ENCODE assay signal across 9 cellular contexts in the genomic region with DNA sequence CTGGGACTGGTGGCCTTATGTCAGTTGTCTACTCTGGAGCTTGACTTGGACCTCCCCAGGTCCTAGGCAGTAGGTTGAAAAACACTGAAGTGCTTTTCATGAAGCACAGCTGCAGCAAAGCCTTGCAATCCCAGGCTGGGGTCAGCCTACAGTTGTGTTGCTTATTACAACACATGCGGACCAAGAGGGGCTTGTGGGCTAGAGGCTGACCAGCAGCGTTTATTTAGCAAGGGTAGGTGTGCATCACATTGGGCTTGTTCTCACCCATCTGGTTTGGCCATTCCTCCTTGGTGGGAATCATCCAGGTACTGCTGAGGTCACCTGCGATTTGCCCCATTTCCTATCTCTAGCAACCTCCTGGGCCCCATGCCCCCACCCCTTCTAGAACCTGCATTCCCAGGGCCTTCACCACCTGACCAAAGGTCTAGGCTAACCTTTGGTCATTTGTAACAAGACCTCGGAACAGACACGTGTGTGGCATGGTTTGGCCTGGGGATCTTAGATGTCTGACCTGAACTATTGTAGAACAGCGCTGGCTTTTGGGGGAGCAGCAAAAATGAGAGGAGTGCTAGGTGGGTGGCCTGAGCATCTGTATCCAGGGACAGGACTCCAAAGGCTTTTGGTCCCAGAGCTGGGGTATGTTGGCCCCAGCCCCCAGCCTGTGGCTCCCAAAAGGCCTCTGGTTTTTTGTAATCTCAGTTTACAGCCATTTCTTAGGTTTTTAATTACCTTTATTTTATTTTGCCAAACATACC. TPM values are rescaled to one million over a fixed set of nuclear protein-coding genes. Genes with fewer than 3 reads are reported as not detected.
DNase-seq lines count a peak whose midpoint lies in the region; ATAC-seq and TF ChIP-seq lines count a peak whose summit lies in the region.
"Had no signal": no experiment of that assay in that cellular context is flagged by ENCODE, and none has a peak within 500 bp of the region (broad histone marks: within the 10 kb centered on the region; RNA-seq: fewer than 3 reads in every experiment).

No MANE protein-coding gene starts in this region.

- DNase-seq in CD4-positive, alpha-beta T cell, result no peak
- DNase-seq in HAP-1 (ENCODE audit: low spot score in 2 of 2) (peak; percentile 58 to 75), islet precursor cell (peak; percentile 63), retina (no peak), hepatic stellate cell (ENCODE audit: low spot score) (no peak), DMS79 (lab: John Stamatoyannopoulos, UW) (no peak)
- DNase-seq: NCI-H1105 treated with DMSO at 0.1 percent for 48 hours had no signal

- no peaks in the 10 kb centered on the region for H3K27me3 ChIP-seq in CD4-positive, alpha-beta T cell (ENCODE audit: control insufficient read depth, insufficient read depth, low read length)
- no peaks in the 10 kb centered on the region for H3K27me3 ChIP-seq in HAP-1 (ENCODE audit: low read depth)

- H3K36me3 ChIP-seq in HAP-1 (replicated peaks), result peaks cover 32% of the 10 kb centered on the region

- CTCF ChIA-PET in CD4-positive, alpha-beta T cell (lab: Charles Lee), result no interaction called here

- in situ Hi-C loops in HAP-1 (cut with MboI; ENCODE audit: low sequenced_read_pairs), result no loop called here

- POLR2A ChIA-PET in CD4-positive, alpha-beta T cell (lab: Charles Lee), result interaction anchor here (1.2 to 2.5 kb wide), 3 partner anchors 11 to 41 kb away, joined by 3 to 10 read pairs (median 3); no protein-coding TSS in a partner anchor

- H3K4me1 ChIP-seq in HAP-1, result peaks cover 9% of the 10 kb centered on the region

- ATAC-seq in CD4-positive, alpha-beta T cell (ENCODE audit: poor library complexity), result no peak
- no peak for ATAC-seq in HG03175 (IDR thresholded peaks at IDR 0.05; ENCODE audit: unreplicated experiment)

- no peaks in the 10 kb centered on the region for H3K27me3 Mint-ChIP-seq in CD4-positive, alpha-beta T cell

- H3K9me3 ChIP-seq in CD4-positive, alpha-beta T cell (ENCODE audit: control insufficient read depth, low read length), result no peaks in the 10 kb centered on the region
- H3K9me3 ChIP-seq in HAP-1, result no peaks in the 10 kb centered on the region

- H3K4me3 ChIP-seq in HAP-1, result no peak overlapping the region

- peak overlapping the region; percentile 98 for H3K4me3 Mint-ChIP-seq in CD4-positive, alpha-beta T cell

- H3K36me3 Mint-ChIP-seq in CD4-positive, alpha-beta T cell (ENCODE audit: low read depth), result peaks cover 48% of the 10 kb centered on the region

- TF ChIP-seq CTCF in CD4-positive, alpha-beta T cell (IDR thresholded peaks at IDR 0.05), result no peak
- no peak for TF ChIP-seq CTCF in VCaP (conservative IDR thresholded peaks at IDR 0.05)

- H3K4me1 Mint-ChIP-seq in CD4-positive, alpha-beta T cell (ENCODE audit: low read depth), result peaks cover 22% of the 10 kb centered on the region

- intact Hi-C loops in CD4-positive, alpha-beta T cell (cut with DNase I, micrococcal nuclease), result loop anchor here in 1 of 2 experiments (2.0 to 5.0 kb wide), 2 partner anchors 26 to 131 kb away; no protein-coding TSS in a partner anchor

- H3K27ac Mint-ChIP-seq in CD4-positive, alpha-beta T cell, result peak overlapping the region; percentile 99

- no peaks in the 10 kb centered on the region for H3K9me3 Mint-ChIP-seq in CD4-positive, alpha-beta T cell

- no peak overlapping the region for H3K27ac ChIP-seq in CD4-positive, alpha-beta T cell (ENCODE audit: low read depth, low read length)
- H3K27ac ChIP-seq in VCaP, result peak overlapping the region; percentile 97

RNA-seq across cellular contexts. Expression of a gene that starts 3.0 kb away (rescaled TPM):
- 1,000 to 10,000 TPM; 5,036 to 5,204 TPM for total RNA-seq in CD4-positive, alpha-beta T cell

RNA-seq across cellular contexts. Expression of a gene that starts 7.8 kb away (rescaled TPM):
- total RNA-seq in CD4-positive, alpha-beta T cell, result 10 to 100 TPM; 16.0 to 18.4 TPM

RNA-seq across cellular contexts. Expression of a gene that starts 10.1 kb away (rescaled TPM):
- total RNA-seq in CD4-positive, alpha-beta T cell, result 10 to 100 TPM; 72.8 to 78.5 TPM

RNA-seq across cellular contexts. Expression of a gene that starts 22.1 kb away (rescaled TPM):
- total RNA-seq in CD4-positive, alpha-beta T cell, result 100 to 1,000 TPM; 164 to 178 TPM

RNA-seq across cellular contexts. Expression of a gene that starts 26.8 kb away (rescaled TPM):
- 1,000 to 10,000 TPM; 1,012 to 1,022 TPM for total RNA-seq in CD4-positive, alpha-beta T cell

Comparison
In these comparisons a context has a peak if more than half of its experiments do, and no peak if none do; other contexts are left out.
1. DNase-seq: peak in HAP-1 (2 of 2) and islet precursor cell (single experiment); none in CD4-positive, alpha-beta T cell (0 of 10), retina (single experiment), hepatic stellate cell (single experiment) and DMS79 (single experiment).